7 cellular contexts compared by ENCODE assay signal in genomic region chr3:160885791-160886286, GRCh38.
DNase-seq lines count a peak whose midpoint lies in the region; ATAC-seq and TF ChIP-seq lines count a peak whose summit lies in the region.

No MANE protein-coding gene starts in this region.

- peak; percentile 91 for DNase-seq in NCI-H524 treated with DMSO at 0.1 percent for 48 hours (lab: John Stamatoyannopoulos, UW)
- DNase-seq in fibroblast of the aortic adventitia (ENCODE audit: low read depth): peak; percentile 25
- peak; percentile 47 for DNase-seq in retinal pigment epithelial cell (ENCODE audit: low read depth)
- DNase-seq in activated naive CD4-positive, alpha-beta T cell treated with anti-CD3 and anti-CD28 coated beads, Interleukin-2, amount 10 ng/mL, durations not matched to agents 7 days and 5 days: no peak

- H3K27me3 Mint-ChIP-seq in activated naive CD4-positive, alpha-beta T cell treated with anti-CD3 and anti-CD28 coated beads, Interleukin-2, amount 10 ng/mL, durations not matched to agents 7 days and 5 days: no peaks in the 10 kb centered on the region

- H3K27ac Mint-ChIP-seq in activated naive CD4-positive, alpha-beta T cell treated with anti-CD3 and anti-CD28 coated beads, Interleukin-2, amount 10 ng/mL, durations not matched to agents 7 days and 5 days: no peak overlapping the region

- ATAC-seq in GM19351 (IDR thresholded peaks at IDR 0.05; ENCODE audit: unreplicated experiment): peak; percentile 31
- ATAC-seq in HG02943 (IDR thresholded peaks at IDR 0.05; ENCODE audit: low read depth, unreplicated experiment): peak; percentile 41
- no peak for ATAC-seq in HG03565 (IDR thresholded peaks at IDR 0.05; ENCODE audit: unreplicated experiment)

- peaks cover 5% of the 10 kb centered on the region for H3K9me3 Mint-ChIP-seq in activated naive CD4-positive, alpha-beta T cell treated with anti-CD3 and anti-CD28 coated beads, Interleukin-2, amount 10 ng/mL, durations not matched to agents 7 days and 5 days

- H3K4me1 Mint-ChIP-seq in activated naive CD4-positive, alpha-beta T cell treated with anti-CD3 and anti-CD28 coated beads, Interleukin-2, amount 10 ng/mL, durations not matched to agents 7 days and 5 days: no peaks in the 10 kb centered on the region

- CTCF ChIA-PET in activated naive CD4-positive, alpha-beta T cell treated with anti-CD3 and anti-CD28 coated beads, Interleukin-2, amount 10 ng/mL, durations not matched to agents 7 days and 5 days (lab: Charles Lee): no interaction called here

- H3K4me3 Mint-ChIP-seq in activated naive CD4-positive, alpha-beta T cell treated with anti-CD3 and anti-CD28 coated beads, Interleukin-2, amount 10 ng/mL, durations not matched to agents 7 days and 5 days: no peak overlapping the region

- no peaks in the 10 kb centered on the region for H3K36me3 Mint-ChIP-seq in activated naive CD4-positive, alpha-beta T cell treated with anti-CD3 and anti-CD28 coated beads, Interleukin-2, amount 10 ng/mL, durations not matched to agents 7 days and 5 days

- TF ChIP-seq CTCF in fibroblast of the aortic adventitia (IDR thresholded peaks at IDR 0.05; ENCODE audit: insufficient read depth, low read length) (no peak), retinal pigment epithelial cell (conservative IDR thresholded peaks at IDR 0.05; ENCODE audit: low read depth, low read length) (peak; percentile 10)

- H3K4me3 ChIP-seq in fibroblast of the aortic adventitia (ENCODE audit: low read depth, low read length) (no peak overlapping the region), retinal pigment epithelial cell (ENCODE audit: low read length) (no peak overlapping the region)
